In genomic region chr2:45697190-45697589, GRCh38 we compare ENCODE assay signal across 18 cellular contexts. TPM values are rescaled to one million over a fixed set of nuclear protein-coding genes. Genes with fewer than 3 reads are reported as not detected.
A peak's percentile ranks its signal among the peaks of the same experiment; 100 is the strongest.
DNase-seq lines count a peak whose midpoint lies in the region; ATAC-seq and TF ChIP-seq lines count a peak whose summit lies in the region.
"Had no signal": no experiment of that assay in that cellular context is flagged by ENCODE, and none has a peak within 500 bp of the region (broad histone marks: within the 10 kb centered on the region; RNA-seq: fewer than 3 reads in every experiment).

No MANE protein-coding gene starts in this region.

- peak overlapping the region; percentile 39 for H3K27ac ChIP-seq in cardiac muscle cell
- peak overlapping the region; percentile 67 for H3K27ac ChIP-seq in Karpas-422 (ENCODE audit: low read length)
- no peak overlapping the region for H3K27ac ChIP-seq in mesenchymal stem cell (ENCODE audit: low read length, poor library complexity, severe bottlenecking)
- H3K27ac ChIP-seq in spleen: no peak overlapping the region
- H3K27ac ChIP-seq: 22Rv1, A549, HL-60, KMS-11 had no signal

- H3K14ac ChIP-seq in mesenchymal stem cell (ENCODE audit: low read length in 2 of 2): no peak overlapping the region

- peaks cover 28% of the 10 kb centered on the region for H3K79me1 ChIP-seq in mesenchymal stem cell (replicated peaks; ENCODE audit: low read length, poor library complexity, severe bottlenecking)

- no peak overlapping the region for H2BK5ac ChIP-seq in mesenchymal stem cell (ENCODE audit: low read depth, low read length, poor library complexity, severe bottlenecking)

- H3K9me2 ChIP-seq in Karpas-422 (replicated peaks; ENCODE audit: insufficient read depth, low read length): no peaks in the 10 kb centered on the region

- H2AK5ac ChIP-seq in mesenchymal stem cell (ENCODE audit: low read length, severe bottlenecking): peak overlapping the region; percentile 55

- no peak overlapping the region for H2AFZ ChIP-seq in Karpas-422 (ENCODE audit: low read length)
- no peak overlapping the region for H2AFZ ChIP-seq in mesenchymal stem cell (ENCODE audit: low read depth, low read length)
- H2AFZ ChIP-seq: GM23248 had no signal

- H3K4me2 ChIP-seq in Karpas-422 (ENCODE audit: low read depth, low read length, poor library complexity, severe bottlenecking) (peak overlapping the region; percentile 44), mesenchymal stem cell (ENCODE audit: low read length, poor library complexity, severe bottlenecking) (no peak overlapping the region)
- H3K4me2 ChIP-seq: A549, KMS-11 had no signal

- H3K79me2 ChIP-seq in Karpas-422 (ENCODE audit: low read length): peaks cover 99% of the 10 kb centered on the region

- H3K4me1 ChIP-seq in cardiac muscle cell (ENCODE audit: low read depth) (peaks cover 10% of the 10 kb centered on the region), Karpas-422 (ENCODE audit: low read length) (peaks cover 86% of the 10 kb centered on the region), mesenchymal stem cell (ENCODE audit: control insufficient read depth, insufficient read depth, low read depth, low read length) (peaks cover 12% of the 10 kb centered on the region), spleen (peaks cover 10 to 67% (median 33%) of the 10 kb centered on the region in 6 donors)

- no peaks in the 10 kb centered on the region for H3K9me3 ChIP-seq in cardiac muscle cell (ENCODE audit: low read depth)
- no peaks in the 10 kb centered on the region for H3K9me3 ChIP-seq in Karpas-422 (ENCODE audit: low read length)
- no peaks in the 10 kb centered on the region for H3K9me3 ChIP-seq in mesenchymal stem cell (ENCODE audit: control insufficient read depth, low read length)
- no peaks in the 10 kb centered on the region for H3K9me3 ChIP-seq in spleen
- H3K9me3 ChIP-seq: A549 had no signal

- peak overlapping the region; percentile 42; the same call in 1 of the 2 replicates for H3K9ac ChIP-seq in Karpas-422 (ENCODE audit: low read length)
- H3K9ac ChIP-seq in mesenchymal stem cell (ENCODE audit: low read length): no peak overlapping the region
- H3K9ac ChIP-seq: GM23248, KMS-11 had no signal

- H3K27me3 ChIP-seq in cardiac muscle cell: no peaks in the 10 kb centered on the region
- H3K27me3 ChIP-seq in Karpas-422 (ENCODE audit: low read length): no peaks in the 10 kb centered on the region
- no peaks in the 10 kb centered on the region for H3K27me3 ChIP-seq in mesenchymal stem cell (ENCODE audit: control insufficient read depth in 1 of 2, insufficient read depth in 1 of 2, low read length in 2 of 2)
- H3K27me3 ChIP-seq in spleen (replicated peaks in 1 of 7): no peaks in the 10 kb centered on the region

- H3K4ac ChIP-seq in mesenchymal stem cell (ENCODE audit: low read depth in 1 of 2, low read length in 2 of 2): no peak overlapping the region

- no peak overlapping the region for H2BK15ac ChIP-seq in mesenchymal stem cell (ENCODE audit: low read depth, poor library complexity, severe bottlenecking)

- no peaks in the 10 kb centered on the region for H4K20me1 ChIP-seq in Karpas-422 (ENCODE audit: insufficient read depth, low read depth, low read length)

- TF ChIP-seq CTCF in cardiac muscle cell (IDR thresholded peaks at IDR 0.05; ENCODE audit: low read depth, low read length) (no peak), spleen (IDR thresholded peaks at IDR 0.05 in 8 of 11, conservative IDR thresholded peaks at IDR 0.05 in 3 of 11) (no peak)

- no peak overlapping the region for H3K4me3 ChIP-seq in cardiac muscle cell
- H3K4me3 ChIP-seq in Karpas-422 (ENCODE audit: low read length): no peak overlapping the region
- no peak overlapping the region for H3K4me3 ChIP-seq in mesenchymal stem cell (ENCODE audit: insufficient read depth in 1 of 2, low read depth in 1 of 2, low read length in 2 of 2)
- H3K4me3 ChIP-seq in spleen: no peak overlapping the region
- H3K4me3 ChIP-seq: A549, GM23248 had no signal

- no peak overlapping the region for H2BK12ac ChIP-seq in mesenchymal stem cell (ENCODE audit: low read length in 2 of 2)

- H3K18ac ChIP-seq in mesenchymal stem cell (ENCODE audit: low read depth in 1 of 2, low read length in 2 of 2): no peak overlapping the region

- no peak overlapping the region for H2BK120ac ChIP-seq in mesenchymal stem cell (ENCODE audit: low read depth, low read length)

- peak overlapping the region; percentile 33 for H4K8ac ChIP-seq in mesenchymal stem cell (ENCODE audit: low read length)

- no peak overlapping the region for H4K91ac ChIP-seq in mesenchymal stem cell (ENCODE audit: low read length)

- no peak overlapping the region for H3K23ac ChIP-seq in mesenchymal stem cell (ENCODE audit: low read length in 2 of 2)

- WGBS in mesenchymal stem cell: 96% methylated on average over 3 of the region's 5 CpGs
- WGBS in spleen, 5 donors: 93 to 98% (median 94%) methylated on average over 5 of the region's 5 CpGs

- TF ChIP-seq POLR2A in spleen (IDR thresholded peaks at IDR 0.05): no peak

- H3K36me3 ChIP-seq in cardiac muscle cell (no peaks in the 10 kb centered on the region), Karpas-422 (ENCODE audit: insufficient read depth, low read length) (peaks cover 9% of the 10 kb centered on the region; the same call in 1 of the 2 replicates), mesenchymal stem cell (ENCODE audit: control insufficient read depth in 1 of 2, insufficient read depth in 2 of 2, low read depth in 1 of 2, low read length in 2 of 2) (peaks cover 0 to 2% of the 10 kb centered on the region in 2 experiments), spleen (no peaks in the 10 kb centered on the region)

- DNase-seq in cardiac muscle cell (ENCODE audit: low read depth in 1 of 2, low spot score in 1 of 2) (no peak), Right ventricle myocardium inferior (ENCODE audit: missing footprints) (no peak), Karpas-422 (no peak), mesenchymal stem cell (no peak), spleen (no peak), DMS153 (lab: John Stamatoyannopoulos, UW) (no peak), middle frontal gyrus (ENCODE audit: extremely low spot score, low spot score) (no peak)
- DNase-seq: AML-193; C1 segment of cervical spinal cord; CD4-positive, CD25-positive, alpha-beta regulatory T cell; CD8-positive, alpha-beta memory T cell; COR-L47; DMS 273 treated with DMSO at 0.1 percent for 48 hours; GM23248 had no signal

- no peak for ATAC-seq in Right ventricle myocardium inferior
- ATAC-seq: A549 had no signal

- intact Hi-C loops in Right ventricle myocardium inferior (cut with DNase I): no loop called here
- intact Hi-C loops in spleen (cut with DNase I; ENCODE audit: low total_unique reads): no loop called here

RNA-seq across cellular contexts. Expression of gene PRKCE, which starts 45.7 kb away (rescaled TPM):
- total RNA-seq in cardiac muscle cell (11.3 and 13.2 TPM in 2 replicates), Right ventricle myocardium inferior (17.8 TPM), spleen (10 to 100 TPM; 15.9 to 43.6 (median 27.0) TPM)
- polyA plus RNA-seq in cardiac muscle cell (19.2 and 26.0 TPM in 2 replicates), spleen (1 to 10 TPM; 2.5 to 4.0 (median 3.9) TPM)
- 61.8 and 94.7 TPM in 2 replicates for total RNA-seq in Karpas-422 (2014; rRNA removed; shearing (Covaris generic); ENCODE audit: low replicate concordance)
- 10.6 TPM for polyA plus RNA-seq in mesenchymal stem cell (2013, experiment 1 of 2)
- polyA plus RNA-seq in mesenchymal stem cell (2013, experiment 2 of 2): 11.5 TPM

Comparison
In these comparisons a context has a peak if more than half of its experiments do, and no peak if none do; other contexts are left out.
1. H3K27ac ChIP-seq: peak in cardiac muscle cell (single experiment) and Karpas-422 (single experiment); none in mesenchymal stem cell (single experiment) and spleen (0 of 8).